14 cellular contexts compared by ENCODE assay signal in genomic region chr11:122724520-122724919, GRCh38.
DNase-seq lines count a peak whose midpoint lies in the region; ATAC-seq lines count a peak whose summit lies in the region.
"Had no signal": no experiment of that assay in that cellular context is flagged by ENCODE, and none has a peak within 500 bp of the region (broad histone marks: within the 10 kb centered on the region; RNA-seq: fewer than 3 reads in every experiment).

No MANE protein-coding gene starts in this region.

- H2AFZ ChIP-seq in GM23248, result no peak overlapping the region
- H2AFZ ChIP-seq in mesenchymal stem cell (ENCODE audit: low read depth, low read length), result no peak overlapping the region

- no peaks in the 10 kb centered on the region for H3K9me2 ChIP-seq in GM23248 (ENCODE audit: insufficient read depth)

- peaks cover 89% of the 10 kb centered on the region for H3K4me1 Mint-ChIP-seq in activated naive CD8-positive, alpha-beta T cell (ENCODE audit: low read depth)

- H3K27ac Mint-ChIP-seq in activated naive CD8-positive, alpha-beta T cell, result peak overlapping the region; percentile 87
- H3K27ac Mint-ChIP-seq: activated CD4-positive, alpha-beta T cell treated with anti-CD3 and anti-CD28 coated beads for 36 hours had no signal

- H3K23ac ChIP-seq in mesenchymal stem cell (ENCODE audit: low read length in 2 of 2), result peak overlapping the region in 1 of 2 experiments; percentile 1

- H2BK120ac ChIP-seq in mesenchymal stem cell (ENCODE audit: low read depth, low read length), result peak overlapping the region; percentile 67

- no peaks in the 10 kb centered on the region for H3K9me3 Mint-ChIP-seq in activated naive CD8-positive, alpha-beta T cell (ENCODE audit: low read depth)

- H2BK15ac ChIP-seq in mesenchymal stem cell (ENCODE audit: low read depth, poor library complexity, severe bottlenecking), result peak overlapping the region; percentile 45

- peak overlapping the region in 1 of 2 experiments; percentile 82 for H3K14ac ChIP-seq in mesenchymal stem cell (ENCODE audit: low read length in 2 of 2)

- peaks cover 7% of the 10 kb centered on the region for H3K79me1 ChIP-seq in mesenchymal stem cell (replicated peaks; ENCODE audit: low read length, poor library complexity, severe bottlenecking)

- peak overlapping the region; percentile 10 for H4K8ac ChIP-seq in mesenchymal stem cell (ENCODE audit: low read length)

- peaks cover 72% of the 10 kb centered on the region for H3K79me2 ChIP-seq in GM23248 (ENCODE audit: insufficient read depth)

- in situ Hi-C loops in GM23248 (cut with MboI), result no loop called here

- H3K36me3 Mint-ChIP-seq in activated naive CD8-positive, alpha-beta T cell, result peaks cover 13% of the 10 kb centered on the region

- WGBS in GM23248 (ENCODE audit: low coverage in 1 of 2, low lambda C conversion rate in 2 of 2, missing lambda C conversion rate in 2 of 2), 2 experiments, result 67 to 71% methylated on average over 6 of the region's 6 CpGs
- 31% methylated on average over 5 of the region's 6 CpGs for WGBS in mesenchymal stem cell

- peak overlapping the region; percentile 55 for H4K91ac ChIP-seq in mesenchymal stem cell (ENCODE audit: low read length)

- H3K9me3 ChIP-seq in GM23248 (ENCODE audit: low read depth) (no peaks in the 10 kb centered on the region), mesenchymal stem cell (ENCODE audit: control insufficient read depth, low read length) (no peaks in the 10 kb centered on the region)
- H3K9me3 ChIP-seq: breast epithelium, MG63, upper lobe of left lung had no signal

- H2BK12ac ChIP-seq in mesenchymal stem cell (ENCODE audit: low read length in 2 of 2), result peak overlapping the region; percentile 6 to 89

- peak overlapping the region; percentile 22 for H3K4me3 Mint-ChIP-seq in activated naive CD8-positive, alpha-beta T cell
- H3K4me3 Mint-ChIP-seq: activated CD4-positive, alpha-beta T cell treated with anti-CD3 and anti-CD28 coated beads for 36 hours had no signal

- H3K36me3 ChIP-seq in GM23248 (ENCODE audit: low read depth), result no peaks in the 10 kb centered on the region
- H3K36me3 ChIP-seq in mesenchymal stem cell (ENCODE audit: control insufficient read depth in 1 of 2, insufficient read depth in 2 of 2, low read depth in 1 of 2, low read length in 2 of 2), result no peaks in the 10 kb centered on the region
- H3K36me3 ChIP-seq: breast epithelium, upper lobe of left lung had no signal

- H3K4me3 ChIP-seq in GM23248 (no peak overlapping the region), mesenchymal stem cell (ENCODE audit: insufficient read depth in 1 of 2, low read depth in 1 of 2, low read length in 2 of 2) (no peak overlapping the region)
- H3K4me3 ChIP-seq: breast epithelium, MG63, upper lobe of left lung had no signal

- H3K27me3 ChIP-seq in GM23248 (replicated peaks; ENCODE audit: insufficient read depth) (no peaks in the 10 kb centered on the region), mesenchymal stem cell (ENCODE audit: control insufficient read depth in 1 of 2, insufficient read depth in 1 of 2, low read length in 2 of 2) (no peaks in the 10 kb centered on the region)
- H3K27me3 ChIP-seq: breast epithelium, MG63, upper lobe of left lung had no signal

- no peaks in the 10 kb centered on the region for H3K27me3 Mint-ChIP-seq in activated naive CD8-positive, alpha-beta T cell
- H3K27me3 Mint-ChIP-seq: activated CD4-positive, alpha-beta T cell treated with anti-CD3 and anti-CD28 coated beads for 36 hours had no signal

- H3K18ac ChIP-seq in mesenchymal stem cell (ENCODE audit: low read depth in 1 of 2, low read length in 2 of 2), result peak overlapping the region; percentile 2 to 12

- H3K27ac ChIP-seq in GM23248, result no peak overlapping the region
- peak overlapping the region; percentile 24 for H3K27ac ChIP-seq in mesenchymal stem cell (ENCODE audit: low read length, poor library complexity, severe bottlenecking)
- H3K27ac ChIP-seq: breast epithelium, upper lobe of left lung had no signal

- no peak overlapping the region for H3K9ac ChIP-seq in GM23248
- no peak overlapping the region for H3K9ac ChIP-seq in mesenchymal stem cell (ENCODE audit: low read length)

- H3K4me2 ChIP-seq in GM23248 (ENCODE audit: unreplicated experiment) (no peak overlapping the region), mesenchymal stem cell (ENCODE audit: low read length, poor library complexity, severe bottlenecking) (no peak overlapping the region)

- H2BK5ac ChIP-seq in mesenchymal stem cell (ENCODE audit: low read depth, low read length, poor library complexity, severe bottlenecking), result no peak overlapping the region

- peaks cover 54% of the 10 kb centered on the region for H3K4me1 ChIP-seq in GM23248 (ENCODE audit: insufficient read depth)
- peaks cover 19% of the 10 kb centered on the region for H3K4me1 ChIP-seq in mesenchymal stem cell (ENCODE audit: control insufficient read depth, insufficient read depth, low read depth, low read length)
- H3K4me1 ChIP-seq: breast epithelium had no signal

- peak; percentile 37 for DNase-seq in 8988T
- peak; percentile 55 for DNase-seq in GM23248
- peak; percentile 61 for DNase-seq in mesenchymal stem cell
- no peak for DNase-seq in NCI-H2029 treated with DMSO at 0.1 percent for 48 hours (lab: John Stamatoyannopoulos, UW)
- no peak for DNase-seq in NCI-H748 treated with DMSO at 0.1 percent for 48 hours (lab: John Stamatoyannopoulos, UW)
- DNase-seq: activated CD4-positive, alpha-beta T cell treated with anti-CD3 and anti-CD28 coated beads for 36 hours; activated effector memory CD4-positive, alpha-beta T cell treated with anti-CD3 and anti-CD28 coated beads, Interleukin-2, amount 50 U/mL, for 16 hours; MG63; OCI-M1; upper lobe of left lung had no signal

- no peak for ATAC-seq in HG02571 (IDR thresholded peaks at IDR 0.05; ENCODE audit: unreplicated experiment)
- no peak for ATAC-seq in HG03025 (IDR thresholded peaks at IDR 0.05; ENCODE audit: low FRiP score, unreplicated experiment)
- ATAC-seq: activated CD4-positive, alpha-beta T cell treated with anti-CD3 and anti-CD28 coated beads for 36 hours had no signal

- H4K20me1 ChIP-seq in GM23248 (ENCODE audit: insufficient read depth), result no peaks in the 10 kb centered on the region

- H2AK5ac ChIP-seq in mesenchymal stem cell (ENCODE audit: low read length, severe bottlenecking), result peak overlapping the region; percentile 80

- H3F3A ChIP-seq in GM23248 (ENCODE audit: insufficient read depth), result peaks cover 33% of the 10 kb centered on the region

- H3K4ac ChIP-seq in mesenchymal stem cell (ENCODE audit: low read depth in 1 of 2, low read length in 2 of 2), result peak overlapping the region in 1 of 2 experiments; percentile 81

Comparison
In these comparisons a context has a peak if more than half of its experiments do, and no peak if none do; other contexts are left out.
1. DNase-seq: peak in 8988T (single experiment), GM23248 (single experiment) and mesenchymal stem cell (single experiment); none in NCI-H2029 treated with DMSO at 0.1 percent for 48 hours (single experiment) and NCI-H748 treated with DMSO at 0.1 percent for 48 hours (single experiment).